Comparison of ENCODE assay signal across 1 cellular context in the genomic region with DNA sequence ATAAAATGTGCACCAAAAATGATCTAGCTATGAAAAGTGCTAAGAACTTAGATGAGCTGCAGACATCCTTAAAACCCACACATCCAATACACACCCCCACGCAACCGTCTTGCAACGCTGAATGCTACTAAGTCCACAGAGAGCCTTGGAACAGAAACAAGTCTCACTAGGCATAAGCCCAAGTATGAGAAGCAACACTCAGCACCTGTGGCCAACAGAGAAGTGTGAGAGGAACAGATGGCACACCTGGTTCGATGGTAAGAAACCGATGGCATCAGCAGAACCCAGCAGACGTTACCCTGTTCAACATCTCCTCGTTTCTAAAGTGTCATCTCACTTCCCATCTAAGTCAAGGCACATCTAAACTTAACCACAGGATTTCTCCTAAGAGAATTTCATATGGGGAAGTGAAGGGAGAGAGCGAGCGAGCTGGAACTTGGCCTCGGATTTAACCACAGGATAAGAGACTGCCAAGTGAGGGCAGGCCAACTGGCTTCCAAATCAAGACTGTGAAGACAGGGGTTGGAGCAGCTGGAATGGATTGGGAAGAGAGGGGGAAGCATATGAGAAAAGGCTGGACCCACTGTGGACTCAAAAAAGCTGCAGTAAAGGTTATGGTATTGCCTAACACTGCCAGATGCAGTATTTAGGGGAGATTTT.
TF ChIP-seq lines count a peak whose summit lies in the region.

No MANE protein-coding gene starts in this region.

TF ChIP-seq in SK-N-SH treated with all-trans-retinoic acid at 6 μM for 48 hours, 23 proteins besides CTCF, POLR2A, EP300 and RAD21 (continued from another document):
- TF ChIP-seq, protein P1, sequence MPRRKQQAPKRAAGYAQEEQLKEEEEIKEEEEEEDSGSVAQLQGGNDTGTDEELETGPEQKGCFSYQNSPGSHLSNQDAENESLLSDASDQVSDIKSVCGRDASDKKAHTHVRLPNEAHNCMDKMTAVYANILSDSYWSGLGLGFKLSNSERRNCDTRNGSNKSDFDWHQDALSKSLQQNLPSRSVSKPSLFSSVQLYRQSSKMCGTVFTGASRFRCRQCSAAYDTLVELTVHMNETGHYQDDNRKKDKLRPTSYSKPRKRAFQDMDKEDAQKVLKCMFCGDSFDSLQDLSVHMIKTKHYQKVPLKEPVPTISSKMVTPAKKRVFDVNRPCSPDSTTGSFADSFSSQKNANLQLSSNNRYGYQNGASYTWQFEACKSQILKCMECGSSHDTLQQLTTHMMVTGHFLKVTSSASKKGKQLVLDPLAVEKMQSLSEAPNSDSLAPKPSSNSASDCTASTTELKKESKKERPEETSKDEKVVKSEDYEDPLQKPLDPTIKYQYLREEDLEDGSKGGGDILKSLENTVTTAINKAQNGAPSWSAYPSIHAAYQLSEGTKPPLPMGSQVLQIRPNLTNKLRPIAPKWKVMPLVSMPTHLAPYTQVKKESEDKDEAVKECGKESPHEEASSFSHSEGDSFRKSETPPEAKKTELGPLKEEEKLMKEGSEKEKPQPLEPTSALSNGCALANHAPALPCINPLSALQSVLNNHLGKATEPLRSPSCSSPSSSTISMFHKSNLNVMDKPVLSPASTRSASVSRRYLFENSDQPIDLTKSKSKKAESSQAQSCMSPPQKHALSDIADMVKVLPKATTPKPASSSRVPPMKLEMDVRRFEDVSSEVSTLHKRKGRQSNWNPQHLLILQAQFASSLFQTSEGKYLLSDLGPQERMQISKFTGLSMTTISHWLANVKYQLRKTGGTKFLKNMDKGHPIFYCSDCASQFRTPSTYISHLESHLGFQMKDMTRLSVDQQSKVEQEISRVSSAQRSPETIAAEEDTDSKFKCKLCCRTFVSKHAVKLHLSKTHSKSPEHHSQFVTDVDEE (CRISPR knock-in tag; IDR thresholded peaks at IDR 0.05): no peak
- TF ChIP-seq ARNTL (CRISPR knock-in tag; IDR thresholded peaks at IDR 0.05; ENCODE audit: borderline replicate concordance, low read depth): no peak
- TF ChIP-seq ISL1 (CRISPR knock-in tag; IDR thresholded peaks at IDR 0.05): no peak
- TF ChIP-seq CSDC2 (CRISPR knock-in tag; IDR thresholded peaks at IDR 0.05): no peak
- TF ChIP-seq ZNF8 (CRISPR knock-in tag; IDR thresholded peaks at IDR 0.05): no peak
